18 cellular contexts compared by ENCODE assay signal in genomic region chr4:6347511-6348045, GRCh38.
DNase-seq lines count a peak whose midpoint lies in the region; ATAC-seq and TF ChIP-seq lines count a peak whose summit lies in the region.
"Had no signal": no experiment of that assay in that cellular context is flagged by ENCODE, and none has a peak within 500 bp of the region (broad histone marks: within the 10 kb centered on the region; RNA-seq: fewer than 3 reads in every experiment).

No MANE protein-coding gene starts in this region.

- peak; percentile 51 for DNase-seq in Right ventricle myocardium inferior (ENCODE audit: missing footprints)
- DNase-seq in cardiac septum (ENCODE audit: low spot score), result no peak
- DNase-seq in neuronal stem cell (ENCODE audit: low spot score), result no peak
- DNase-seq in AG08396 (ENCODE audit: low spot score), result no peak
- DNase-seq: CD4-positive, alpha-beta T cell; CD8-positive, alpha-beta memory T cell; DMS 273 treated with DMSO at 0.1 percent for 48 hours; DMS79; EL; GDM1; GOT3; HCEC 1CT had no signal

- no peaks in the 10 kb centered on the region for H3K27me3 ChIP-seq in BLaER1
- H3K27me3 ChIP-seq in neuronal stem cell (ENCODE audit: control insufficient read depth in 3 of 3, insufficient read depth in 3 of 3, low read depth in 1 of 3, low read length in 3 of 3), result peaks cover 0 to 33% (median 4%) of the 10 kb centered on the region in 3 experiments

- intact Hi-C loops in Right ventricle myocardium inferior (cut with DNase I), result no loop called here
- intact Hi-C loops in cardiac septum (cut with DNase I), result no loop called here

- H3K18ac ChIP-seq in neuronal stem cell (ENCODE audit: low read length), result peak overlapping the region; percentile 32

- H4K20me1 ChIP-seq in BLaER1, result no peaks in the 10 kb centered on the region

- no peak overlapping the region for H2AK5ac ChIP-seq in neuronal stem cell (ENCODE audit: low read depth, low read length)

- H3K14ac ChIP-seq in neuronal stem cell (ENCODE audit: low read length), result peak overlapping the region; percentile 5

- H3K79me1 ChIP-seq in neuronal stem cell (ENCODE audit: low read depth, low read length), result peaks cover 2% of the 10 kb centered on the region

- no peak overlapping the region for H2BK15ac ChIP-seq in neuronal stem cell (ENCODE audit: low read length)

- no peak overlapping the region for H3K9ac ChIP-seq in BLaER1
- no peak overlapping the region for H3K9ac ChIP-seq in neuronal stem cell (ENCODE audit: low read depth, low read length, poor library complexity)

- H4K91ac ChIP-seq in neuronal stem cell (ENCODE audit: low read depth, low read length, poor library complexity), result no peak overlapping the region

- ATAC-seq in Right ventricle myocardium inferior, result no peak
- ATAC-seq in GM18517 (IDR thresholded peaks at IDR 0.05; ENCODE audit: unreplicated experiment), result no peak
- no peak for ATAC-seq in SK-N-SH treated with all-trans-retinoic acid at 6 μM for 48 hours
- ATAC-seq: GM12878 had no signal

- H4K8ac ChIP-seq in neuronal stem cell (ENCODE audit: low read depth, low read length), result no peak overlapping the region

- no peak overlapping the region for H2BK12ac ChIP-seq in neuronal stem cell (ENCODE audit: low read length)

- H3K4me1 ChIP-seq in BLaER1 (peaks cover 73% of the 10 kb centered on the region), neuronal stem cell (ENCODE audit: control insufficient read depth in 2 of 2, insufficient read depth in 1 of 2, low read depth in 1 of 2, low read length in 2 of 2) (no peaks in the 10 kb centered on the region)

- H3K4me2 ChIP-seq in BLaER1, result peak overlapping the region; percentile 63
- no peak overlapping the region for H3K4me2 ChIP-seq in neuronal stem cell (ENCODE audit: insufficient read depth, low read length, poor library complexity, severe bottlenecking)

- no CpG with 5 or more reads among the region's 17 CpGs for WGBS in neuronal stem cell (ENCODE audit: extremely low coverage in 2 of 2, insufficient read length in 2 of 2, insufficient replicate concordance in 1 of 2), 2 donors

- H3K4me3 ChIP-seq in BLaER1 (no peak overlapping the region), neuronal stem cell (ENCODE audit: low read length in 2 of 2) (no peak overlapping the region)
- H3K4me3 ChIP-seq: GM12878 had no signal

- no peaks in the 10 kb centered on the region for H3K36me3 ChIP-seq in BLaER1
- H3K36me3 ChIP-seq in neuronal stem cell (replicated peaks in 1 of 2; ENCODE audit: control insufficient read depth in 2 of 2, insufficient read depth in 2 of 2, low read length in 2 of 2), result no peaks in the 10 kb centered on the region

- H3K9me3 ChIP-seq in BLaER1 (peaks cover 15% of the 10 kb centered on the region), neuronal stem cell (replicated peaks in 1 of 2; ENCODE audit: control insufficient read depth in 2 of 2, insufficient read depth in 1 of 2, low read depth in 1 of 2, low read length in 2 of 2) (peaks cover 0 to 2% of the 10 kb centered on the region in 2 donors)

- no peak overlapping the region for H2AFZ ChIP-seq in neuronal stem cell (ENCODE audit: low read length)

- H3K27ac ChIP-seq in BLaER1 (no peak overlapping the region), angular gyrus (ENCODE audit: low read depth, low read length) (peak overlapping the region; percentile 79), neuronal stem cell (replicated peaks; ENCODE audit: low read length) (no peak overlapping the region)
- H3K27ac ChIP-seq: 22Rv1 had no signal

- no peak overlapping the region for H2BK120ac ChIP-seq in neuronal stem cell (ENCODE audit: low read depth, low read length)

- no peak overlapping the region for H3K4ac ChIP-seq in neuronal stem cell (ENCODE audit: low read length)

- H2BK5ac ChIP-seq in neuronal stem cell (ENCODE audit: low read length), result peak overlapping the region; percentile 3

- no peak overlapping the region for H3K23ac ChIP-seq in neuronal stem cell (ENCODE audit: low read depth, low read length, poor library complexity)

TF ChIP-seq in SK-N-SH treated with all-trans-retinoic acid at 6 μM for 48 hours, 23 proteins besides CTCF, POLR2A, EP300 and RAD21:
- TF ChIP-seq BACH2 (CRISPR knock-in tag; IDR thresholded peaks at IDR 0.05; ENCODE audit: borderline replicate concordance) (no peak), RARB (CRISPR knock-in tag; IDR thresholded peaks at IDR 0.05) (no peak), ZFP3 (CRISPR knock-in tag; IDR thresholded peaks at IDR 0.05) (no peak), ZC3H10 (CRISPR knock-in tag; IDR thresholded peaks at IDR 0.05) (no peak), ESRRG (CRISPR knock-in tag; IDR thresholded peaks at IDR 0.05) (no peak), ZNF8 (CRISPR knock-in tag; IDR thresholded peaks at IDR 0.05) (no peak)
